In the genomic region with DNA sequence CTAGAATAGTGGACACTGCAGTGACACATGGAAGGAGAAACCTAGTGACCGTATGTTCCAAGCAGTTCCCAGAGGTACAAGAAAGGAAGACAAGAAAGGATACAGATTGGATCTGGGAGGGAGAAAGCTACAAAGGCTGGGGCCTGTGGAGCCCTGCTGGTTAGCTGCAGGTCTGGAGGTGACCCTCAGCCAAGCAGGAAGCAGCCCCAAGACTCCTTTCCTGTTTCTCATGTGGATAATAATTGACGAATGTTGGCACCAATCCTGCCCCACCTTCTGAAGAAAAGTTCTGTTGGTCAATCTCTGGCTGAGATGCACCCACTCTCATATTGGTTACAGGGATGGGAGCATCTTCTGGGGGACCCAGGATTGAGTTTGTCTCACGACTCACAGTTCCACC, we compare ENCODE assay signal across 18 cellular contexts.
DNase-seq lines count a peak whose midpoint lies in the region; ATAC-seq and TF ChIP-seq lines count a peak whose summit lies in the region.
"Had no signal": no experiment of that assay in that cellular context is flagged by ENCODE, and none has a peak within 500 bp of the region (broad histone marks: within the 10 kb centered on the region; RNA-seq: fewer than 3 reads in every experiment).

No MANE protein-coding gene starts in this region.

- no peaks in the 10 kb centered on the region for H3K27me3 ChIP-seq in upper lobe of right lung
- H3K27me3 ChIP-seq: BLaER1 had no signal

- intact Hi-C loops in activated CD4-positive, alpha-beta T cell treated with anti-CD3 and anti-CD28 coated beads, Interleukin-2, amount 10 ng/mL, durations not matched to agents 24 days and 14 days (cut with micrococcal nuclease) = no loop called here
- intact Hi-C loops in upper lobe of right lung (cut with DNase I) (no loop called here), lower leg skin (cut with DNase I; ENCODE audit: low total_unique reads) (no loop called here)

- no peak for TF ChIP-seq POLR2A in lower leg skin (IDR thresholded peaks at IDR 0.05)

- no peaks in the 10 kb centered on the region for H3K9me3 ChIP-seq in upper lobe of right lung
- H3K9me3 ChIP-seq: BLaER1, Caco-2 had no signal

- no peaks in the 10 kb centered on the region for H3K4me1 ChIP-seq in upper lobe of right lung
- H3K4me1 ChIP-seq: BLaER1, Caco-2 had no signal

- H3K27ac Mint-ChIP-seq in activated CD4-positive, alpha-beta T cell treated with anti-CD3 and anti-CD28 coated beads, Interleukin-2, amount 10 ng/mL, durations not matched to agents 24 days and 14 days = no peak overlapping the region
- H3K27ac Mint-ChIP-seq in osteocyte (ENCODE audit: unreplicated experiment) = no peak overlapping the region
- H3K27ac Mint-ChIP-seq: B cell; CD4-positive, CD25-positive, alpha-beta regulatory T cell; CD8-positive, alpha-beta T cell; GM23338 had no signal

- no peaks in the 10 kb centered on the region for H3K36me3 Mint-ChIP-seq in activated CD4-positive, alpha-beta T cell treated with anti-CD3 and anti-CD28 coated beads, Interleukin-2, amount 10 ng/mL, durations not matched to agents 24 days and 14 days (ENCODE audit: low read depth)
- H3K36me3 Mint-ChIP-seq in osteocyte (ENCODE audit: unreplicated experiment) = no peaks in the 10 kb centered on the region
- H3K36me3 Mint-ChIP-seq: CD4-positive, CD25-positive, alpha-beta regulatory T cell; CD8-positive, alpha-beta T cell had no signal

- ATAC-seq in upper lobe of right lung = peak; percentile 38
- ATAC-seq: CD8-positive, alpha-beta T cell; GM23338; HCT116 had no signal

- H3K4me3 ChIP-seq in upper lobe of right lung (no peak overlapping the region), lower leg skin (ENCODE audit: low read depth, poor library complexity, severe bottlenecking) (no peak overlapping the region)
- H3K4me3 ChIP-seq: BLaER1, GM23338 had no signal

- no peaks in the 10 kb centered on the region for H3K27me3 Mint-ChIP-seq in activated CD4-positive, alpha-beta T cell treated with anti-CD3 and anti-CD28 coated beads, Interleukin-2, amount 10 ng/mL, durations not matched to agents 24 days and 14 days
- H3K27me3 Mint-ChIP-seq in osteocyte (ENCODE audit: unreplicated experiment) = no peaks in the 10 kb centered on the region
- H3K27me3 Mint-ChIP-seq: B cell; CD4-positive, CD25-positive, alpha-beta regulatory T cell had no signal

- H3K4me1 Mint-ChIP-seq in activated CD4-positive, alpha-beta T cell treated with anti-CD3 and anti-CD28 coated beads, Interleukin-2, amount 10 ng/mL, durations not matched to agents 24 days and 14 days = no peaks in the 10 kb centered on the region
- H3K4me1 Mint-ChIP-seq in osteocyte (ENCODE audit: unreplicated experiment) = peaks cover 23% of the 10 kb centered on the region
- H3K4me1 Mint-ChIP-seq: B cell; CD4-positive, CD25-positive, alpha-beta regulatory T cell; GM23338 had no signal

- WGBS in lower leg skin, 2 donors = 85 to 92% methylated on average over 3 of the region's 3 CpGs

- TF ChIP-seq CTCF in osteocyte (IDR thresholded peaks at IDR 0.05) (no peak), upper lobe of right lung (IDR thresholded peaks at IDR 0.05) (no peak), lower leg skin (IDR thresholded peaks at IDR 0.05) (no peak)

- peak; percentile 32 for DNase-seq in activated CD4-positive, alpha-beta T cell treated with anti-CD3 and anti-CD28 coated beads, Interleukin-2, amount 10 ng/mL, durations not matched to agents 24 days and 14 days
- no peak for DNase-seq in activated CD4-positive, alpha-beta T cell treated with anti-CD3 and anti-CD28 coated beads, Interleukin-2, amount 50 U/mL, for 4 hours
- peak; percentile 32 for DNase-seq in osteocyte (ENCODE audit: extremely low spot score, unreplicated experiment)
- DNase-seq in upper lobe of right lung = no peak
- no peak for DNase-seq in activated CD8-positive, alpha-beta memory T cell treated with anti-CD3 and anti-CD28 coated beads, Interleukin-2, amount 50 U/mL, for 4 hours
- no peak for DNase-seq in lower leg skin (ENCODE audit: low spot score in 2 of 2)
- DNase-seq: Caco-2; CD4-positive, CD25-positive, alpha-beta regulatory T cell; CD8-positive, alpha-beta T cell; DMS153; DND-41; H9 had no signal

- no peaks in the 10 kb centered on the region for H3K36me3 ChIP-seq in upper lobe of right lung
- H3K36me3 ChIP-seq: BLaER1 had no signal

- H3K9me3 Mint-ChIP-seq in activated CD4-positive, alpha-beta T cell treated with anti-CD3 and anti-CD28 coated beads, Interleukin-2, amount 10 ng/mL, durations not matched to agents 24 days and 14 days = no peaks in the 10 kb centered on the region
- H3K9me3 Mint-ChIP-seq in osteocyte (ENCODE audit: unreplicated experiment) = no peaks in the 10 kb centered on the region
- H3K9me3 Mint-ChIP-seq: CD8-positive, alpha-beta T cell; H9 had no signal

- no peak overlapping the region for H3K4me3 Mint-ChIP-seq in activated CD4-positive, alpha-beta T cell treated with anti-CD3 and anti-CD28 coated beads, Interleukin-2, amount 10 ng/mL, durations not matched to agents 24 days and 14 days
- no peak overlapping the region for H3K4me3 Mint-ChIP-seq in osteocyte (ENCODE audit: unreplicated experiment)
- H3K4me3 Mint-ChIP-seq: B cell; CD4-positive, CD25-positive, alpha-beta regulatory T cell; CD8-positive, alpha-beta T cell; GM23338; H9 had no signal

- H3K27ac ChIP-seq in upper lobe of right lung = no peak overlapping the region
- H3K27ac ChIP-seq: 22Rv1, BLaER1, C4-2B had no signal

Comparison
In these comparisons a context has a peak if more than half of its experiments do, and no peak if none do; other contexts are left out.
1. DNase-seq: peak in activated CD4-positive, alpha-beta T cell treated with anti-CD3 and anti-CD28 coated beads, Interleukin-2, amount 10 ng/mL, durations not matched to agents 24 days and 14 days (single experiment) and osteocyte (single experiment); none in activated CD4-positive, alpha-beta T cell treated with anti-CD3 and anti-CD28 coated beads, Interleukin-2, amount 50 U/mL, for 4 hours (0 of 2), upper lobe of right lung (single experiment), activated CD8-positive, alpha-beta memory T cell treated with anti-CD3 and anti-CD28 coated beads, Interleukin-2, amount 50 U/mL, for 4 hours (single experiment) and lower leg skin (0 of 2).